Comparison of ENCODE assay signal across 11 cellular contexts in the genomic region with DNA sequence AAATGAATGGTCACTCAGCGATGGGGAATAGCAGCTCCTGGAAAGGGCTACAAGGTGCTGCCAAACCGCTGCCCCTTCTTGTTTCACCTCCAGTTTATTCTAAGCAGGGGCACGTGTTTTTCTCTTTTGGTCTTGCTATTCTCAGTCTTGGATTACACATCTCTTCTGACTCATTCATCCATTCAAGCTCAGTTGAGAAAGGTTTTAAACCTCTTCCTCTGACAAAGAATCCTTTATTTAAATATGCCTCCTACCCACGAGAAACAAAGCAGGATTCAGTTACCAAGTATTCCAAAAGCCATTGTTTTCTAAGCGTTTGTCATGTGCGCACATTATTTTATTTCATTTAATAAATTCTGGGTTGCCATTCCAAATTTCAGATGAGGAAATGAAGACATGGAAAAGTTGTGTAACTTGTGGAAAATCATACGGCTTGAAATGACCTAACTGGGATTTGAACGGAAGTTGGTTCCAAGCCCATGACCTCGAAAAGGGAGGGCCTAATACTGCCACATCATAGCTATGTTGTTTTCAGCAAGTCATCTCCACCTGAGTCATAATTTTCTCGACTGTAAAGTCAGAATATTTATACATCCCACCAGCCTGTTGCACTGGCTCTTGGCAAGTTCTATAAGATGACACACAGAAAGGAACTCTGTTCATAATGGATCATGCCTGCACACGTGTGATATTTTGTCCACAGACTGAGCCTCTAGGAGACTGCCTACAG.
DNase-seq lines count a peak whose midpoint lies in the region; ATAC-seq and TF ChIP-seq lines count a peak whose summit lies in the region.
"Had no signal": no experiment of that assay in that cellular context is flagged by ENCODE, and none has a peak within 500 bp of the region (broad histone marks: within the 10 kb centered on the region; RNA-seq: fewer than 3 reads in every experiment).

No MANE protein-coding gene starts in this region.

- no peak for DNase-seq in Right ventricle myocardium inferior (ENCODE audit: missing footprints)
- no peak for DNase-seq in cardiac septum (ENCODE audit: low spot score)
- peak in 20 of 61 donors; percentile 2 to 49 (median 26) for DNase-seq in caudate nucleus (lab: John Stamatoyannopoulos, UW)
- DNase-seq in left lung, result no peak
- no peak for DNase-seq in SIG-M5 treated with dmso at 0.1 percent for 504 hours (lab: John Stamatoyannopoulos, UW; ENCODE audit: unreplicated experiment)
- DNase-seq in activated effector memory CD4-positive, alpha-beta T cell treated with anti-CD3 and anti-CD28 coated beads, Interleukin-2, amount 50 U/mL, for 16 hours, result no peak
- DNase-seq in H7, result no peak
- DNase-seq: effector CD4-positive, alpha-beta T cell; Karpas-422 had no signal

- H3K9me3 ChIP-seq in left lung, result no peaks in the 10 kb centered on the region
- H3K9me3 ChIP-seq: BLaER1 had no signal

- H3K27me3 ChIP-seq in left lung (no peaks in the 10 kb centered on the region), H7 (ENCODE audit: control insufficient read depth, insufficient read depth, low read length) (no peaks in the 10 kb centered on the region)
- H3K27me3 ChIP-seq: BLaER1 had no signal

- TF ChIP-seq CTCF in left lung (IDR thresholded peaks at IDR 0.05), result no peak

- no peaks in the 10 kb centered on the region for H3K36me3 ChIP-seq in left lung
- no peaks in the 10 kb centered on the region for H3K36me3 ChIP-seq in H7 (replicated peaks; ENCODE audit: control insufficient read depth, insufficient read depth, low read length)
- H3K36me3 ChIP-seq: BLaER1 had no signal

- peak overlapping the region; percentile 97 for H3K27ac ChIP-seq in caudate nucleus (ENCODE audit: low read depth, low read length)
- no peak overlapping the region for H3K27ac ChIP-seq in left lung
- H3K27ac ChIP-seq: BLaER1 had no signal

- intact Hi-C loops in Right ventricle myocardium inferior (cut with DNase I), result no loop called here
- intact Hi-C loops in cardiac septum (cut with DNase I), result loop anchor here (2.0 kb wide), 1 partner anchor 133 kb away; no protein-coding TSS in a partner anchor
- intact Hi-C loops in left lung (cut with DNase I), result no loop called here

- H3K4me1 ChIP-seq in left lung, result no peaks in the 10 kb centered on the region
- H3K4me1 ChIP-seq: BLaER1 had no signal

- ATAC-seq in Right ventricle myocardium inferior (peak; percentile 80), left lung (peak; percentile 56), GM21717 (IDR thresholded peaks at IDR 0.05; ENCODE audit: unreplicated experiment) (no peak)

- H3K4me3 ChIP-seq in left lung (no peak overlapping the region), H7 (ENCODE audit: insufficient read depth, low read depth, low read length) (no peak overlapping the region)
- H3K4me3 ChIP-seq: BLaER1 had no signal
